8 cellular contexts compared by ENCODE assay signal in genomic region chr6:70411948-70412796, GRCh38. TPM values are rescaled to one million over a fixed set of nuclear protein-coding genes. Genes with fewer than 3 reads are reported as not detected.
A peak's percentile ranks its signal among the peaks of the same experiment; 100 is the strongest.
DNase-seq lines count a peak whose midpoint lies in the region; ATAC-seq and TF ChIP-seq lines count a peak whose summit lies in the region.

No MANE protein-coding gene starts in this region.

- CTCF ChIA-PET in activated CD4-positive, alpha-beta T cell treated with anti-CD3 and anti-CD28 coated beads for 36 hours (lab: Charles Lee): interaction anchor here (0.6 to 2.2 kb wide), 5 partner anchors 41 to 597 kb away, joined by 3 to 7 read pairs (median 4); no protein-coding TSS in a partner anchor
- CTCF ChIA-PET in HEK293T (lab: Yijun Ruan, JAX): interaction anchor here (0.6 kb wide), 1 partner anchor 95 kb away, joined by 4 read pairs; no protein-coding TSS in a partner anchor

- no peak for ATAC-seq in activated CD4-positive, alpha-beta T cell treated with anti-CD3 and anti-CD28 coated beads for 36 hours
- ATAC-seq in activated naive CD8-positive, alpha-beta T cell treated with anti-CD3 and anti-CD28 coated beads, Interleukin-2, amount 50 U/mL, for 24 hours: no peak
- peak; percentile 64 for ATAC-seq in left colon
- ATAC-seq in HG02870 (IDR thresholded peaks at IDR 0.05; ENCODE audit: unreplicated experiment): no peak

- peak overlapping the region; percentile 84 for H3K27ac ChIP-seq in temporal lobe (ENCODE audit: low read depth, low read length)

- no peak for DNase-seq in activated CD4-positive, alpha-beta T cell treated with anti-CD3 and anti-CD28 coated beads for 36 hours
- DNase-seq in activated CD4-positive, alpha-beta T cell treated with anti-CD3 and anti-CD28 coated beads for 1 hour: no peak
- DNase-seq in activated naive CD8-positive, alpha-beta T cell treated with anti-CD3 and anti-CD28 coated beads, Interleukin-2, amount 50 U/mL, for 24 hours: peak; percentile 2
- peak; percentile 37 to 63 for DNase-seq in left colon
- DNase-seq in NCI-H524 (lab: John Stamatoyannopoulos, UW): no peak
- DNase-seq in HEK293T (ENCODE audit: extremely low spot score): no peak

- peaks cover 3% of the 10 kb centered on the region for H3K36me3 Mint-ChIP-seq in activated CD4-positive, alpha-beta T cell treated with anti-CD3 and anti-CD28 coated beads for 36 hours (ENCODE audit: low read depth)
- peaks cover 5% of the 10 kb centered on the region for H3K36me3 Mint-ChIP-seq in activated naive CD8-positive, alpha-beta T cell treated with anti-CD3 and anti-CD28 coated beads, Interleukin-2, amount 50 U/mL, for 24 hours (ENCODE audit: low read depth)

- intact Hi-C loops in activated CD4-positive, alpha-beta T cell treated with anti-CD3 and anti-CD28 coated beads for 36 hours (cut with DNase I, micrococcal nuclease): loop anchor here (5.0 kb wide), 4 partner anchors 255 to 875 kb away; partner anchors contain the start of genes B3GAT2 (in 1 of the 2), OGFRL1 (in 1 of the 2) and SMAP1 (in 1 of the 2)
- intact Hi-C loops in left colon (cut with DNase I, micrococcal nuclease): loop anchor here in 1 of 2 donors (5.0 kb wide), 1 partner anchor 255 kb away; the partner anchor contains the start of gene SMAP1

- POLR2A ChIA-PET in activated CD4-positive, alpha-beta T cell treated with anti-CD3 and anti-CD28 coated beads for 36 hours (lab: Charles Lee): interaction anchor here (1.1 to 1.2 kb wide), 2 partner anchors 32 to 154 kb away, joined by 3 to 7 read pairs; no protein-coding TSS in a partner anchor
- POLR2A ChIA-PET in HEK293T (lab: Yijun Ruan, JAX): interaction anchor here (1.0 to 1.5 kb wide), 5 partner anchors 11 to 63 kb away, joined by 3 to 8 read pairs (median 5); no protein-coding TSS in a partner anchor

- no peaks in the 10 kb centered on the region for H3K9me3 Mint-ChIP-seq in activated CD4-positive, alpha-beta T cell treated with anti-CD3 and anti-CD28 coated beads for 36 hours (ENCODE audit: low read depth)
- no peaks in the 10 kb centered on the region for H3K9me3 Mint-ChIP-seq in activated naive CD8-positive, alpha-beta T cell treated with anti-CD3 and anti-CD28 coated beads, Interleukin-2, amount 50 U/mL, for 24 hours

- H3K27ac Mint-ChIP-seq in activated CD4-positive, alpha-beta T cell treated with anti-CD3 and anti-CD28 coated beads for 36 hours: peak overlapping the region; percentile 89
- H3K27ac Mint-ChIP-seq in activated naive CD8-positive, alpha-beta T cell treated with anti-CD3 and anti-CD28 coated beads, Interleukin-2, amount 50 U/mL, for 24 hours: peak overlapping the region; percentile 83

- peak overlapping the region; percentile 82 for H3K4me3 Mint-ChIP-seq in activated CD4-positive, alpha-beta T cell treated with anti-CD3 and anti-CD28 coated beads for 36 hours
- peak overlapping the region; percentile 99 for H3K4me3 Mint-ChIP-seq in activated naive CD8-positive, alpha-beta T cell treated with anti-CD3 and anti-CD28 coated beads, Interleukin-2, amount 50 U/mL, for 24 hours

- H3K27me3 Mint-ChIP-seq in activated CD4-positive, alpha-beta T cell treated with anti-CD3 and anti-CD28 coated beads for 36 hours: peaks cover 2% of the 10 kb centered on the region
- peaks cover 6% of the 10 kb centered on the region for H3K27me3 Mint-ChIP-seq in activated naive CD8-positive, alpha-beta T cell treated with anti-CD3 and anti-CD28 coated beads, Interleukin-2, amount 50 U/mL, for 24 hours

- peaks cover 26% of the 10 kb centered on the region for H3K4me1 Mint-ChIP-seq in activated CD4-positive, alpha-beta T cell treated with anti-CD3 and anti-CD28 coated beads for 36 hours
- H3K4me1 Mint-ChIP-seq in activated naive CD8-positive, alpha-beta T cell treated with anti-CD3 and anti-CD28 coated beads, Interleukin-2, amount 50 U/mL, for 24 hours: peaks cover 31% of the 10 kb centered on the region

TF ChIP-seq in HEK293T, 16 proteins besides CTCF, POLR2A, EP300 and RAD21:
- no peak for TF ChIP-seq ARNT (IDR thresholded peaks at IDR 0.05)
- TF ChIP-seq CTBP1 (IDR thresholded peaks at IDR 0.05; ENCODE audit: borderline replicate concordance): no peak
- no peak for TF ChIP-seq BHLHE40 (IDR thresholded peaks at IDR 0.05; ENCODE audit: borderline replicate concordance)
- no peak for TF ChIP-seq HDGF (IDR thresholded peaks at IDR 0.05; ENCODE audit: borderline replicate concordance)
- TF ChIP-seq SP1 (IDR thresholded peaks at IDR 0.05): no peak
- TF ChIP-seq ZNF384 (IDR thresholded peaks at IDR 0.05): no peak
- TF ChIP-seq, protein P1, sequence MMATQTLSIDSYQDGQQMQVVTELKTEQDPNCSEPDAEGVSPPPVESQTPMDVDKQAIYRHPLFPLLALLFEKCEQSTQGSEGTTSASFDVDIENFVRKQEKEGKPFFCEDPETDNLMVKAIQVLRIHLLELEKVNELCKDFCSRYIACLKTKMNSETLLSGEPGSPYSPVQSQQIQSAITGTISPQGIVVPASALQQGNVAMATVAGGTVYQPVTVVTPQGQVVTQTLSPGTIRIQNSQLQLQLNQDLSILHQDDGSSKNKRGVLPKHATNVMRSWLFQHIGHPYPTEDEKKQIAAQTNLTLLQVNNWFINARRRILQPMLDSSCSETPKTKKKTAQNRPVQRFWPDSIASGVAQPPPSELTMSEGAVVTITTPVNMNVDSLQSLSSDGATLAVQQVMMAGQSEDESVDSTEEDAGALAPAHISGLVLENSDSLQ (IDR thresholded peaks at IDR 0.05): no peak
- no peak for TF ChIP-seq FOXK2 (IDR thresholded peaks at IDR 0.05)
- TF ChIP-seq FOXA1 (IDR thresholded peaks at IDR 0.05): no peak
- no peak for TF ChIP-seq ELF4 (IDR thresholded peaks at IDR 0.05)
- TF ChIP-seq LEF1 (IDR thresholded peaks at IDR 0.05; ENCODE audit: borderline replicate concordance): no peak
- no peak for TF ChIP-seq TARDBP (IDR thresholded peaks at IDR 0.05)

RNA-seq across cellular contexts. Expression of gene FAM135A, which starts 1.1 kb away (rescaled TPM):
- total RNA-seq in activated CD4-positive, alpha-beta T cell treated with anti-CD3 and anti-CD28 coated beads for 36 hours: 1 to 10 TPM; 7.6 to 7.8 TPM
- total RNA-seq in left colon (10 to 100 TPM; 54.4 to 68.4 TPM), temporal lobe (89.0 TPM)

Comparison
In these comparisons a context has a peak if more than half of its experiments do, and no peak if none do; other contexts are left out.
1. DNase-seq: peak in activated naive CD8-positive, alpha-beta T cell treated with anti-CD3 and anti-CD28 coated beads, Interleukin-2, amount 50 U/mL, for 24 hours (single experiment) and left colon (2 of 2); none in activated CD4-positive, alpha-beta T cell treated with anti-CD3 and anti-CD28 coated beads for 36 hours (single experiment), activated CD4-positive, alpha-beta T cell treated with anti-CD3 and anti-CD28 coated beads for 1 hour (single experiment), NCI-H524 (0 of 2) and HEK293T (single experiment).
2. RNA of gene FAM135A, which starts 1.1 kb away (total RNA-seq): 89.0 TPM in temporal lobe (single experiment) and 54.4 to 68.4 TPM in left colon; 7.6 to 7.8 TPM in activated CD4-positive, alpha-beta T cell treated with anti-CD3 and anti-CD28 coated beads for 36 hours; every median in the first group is over 4 times any median in the second.